Comparison of ENCODE assay signal across 12 cellular contexts in genomic region chr4:119279541-119279940, GRCh38. TPM values are rescaled to one million over a fixed set of nuclear protein-coding genes. Genes with fewer than 3 reads are reported as not detected.
DNase-seq lines count a peak whose midpoint lies in the region; ATAC-seq, FAIRE-seq and TF ChIP-seq lines count a peak whose summit lies in the region.
"Not testable (repeated sequence)": the region's sequence is repeated elsewhere in the genome, so short reads cannot be mapped to it uniquely, and the experiment has no call there.
"Had no signal": no experiment of that assay in that cellular context is flagged by ENCODE, and none has a peak within 500 bp of the region (broad histone marks: within the 10 kb centered on the region; RNA-seq: fewer than 3 reads in every experiment).

No MANE protein-coding gene starts in this region.

- not testable (repeated sequence) for H2AFZ ChIP-seq in GM23338; H1 (ENCODE audit: low read length); hepatocyte
- peak overlapping the region; percentile 85 for H2AFZ ChIP-seq in neural progenitor cell (replicated peaks)

- H2BK120ac ChIP-seq in H1 (replicated peaks; ENCODE audit: low read depth, low read length): not testable (repeated sequence)

- CTCF ChIA-PET in H1 (lab: Charles Lee; ENCODE audit: partially characterized antibody): interaction anchor here (0.6 to 1.2 kb wide), 4 partner anchors 214 to 1331 kb away, joined by 3 to 4 read pairs (median 3); no protein-coding TSS in a partner anchor

- H3K56ac ChIP-seq in H1 (replicated peaks; ENCODE audit: insufficient read length, low read depth, low read length): not testable (repeated sequence)

- TF ChIP-seq RAD21 in H1 (IDR thresholded peaks at IDR 0.05 in 1 of 2, conservative IDR thresholded peaks at IDR 0.05 in 1 of 2; ENCODE audit: low read depth in 2 of 2, low read length in 2 of 2): not testable (repeated sequence)

- H3K18ac ChIP-seq in H1 (ENCODE audit: extremely low read depth, low read length): peak overlapping the region; percentile 60

- FAIRE-seq in H1 (lab: Jason Lieb, UNC): not testable (repeated sequence)

- H3K9me3 ChIP-seq in HUES64 (ENCODE audit: insufficient read depth, low read depth, low read length); H1 (ENCODE audit: insufficient read depth in 2 of 2, low read depth in 1 of 2, low read length in 1 of 2); hepatocyte (ENCODE audit: low read depth); iPS-18a (ENCODE audit: control insufficient read depth, low read depth, low read length); neural progenitor cell (ENCODE audit: low read depth): not testable (repeated sequence)

- not testable (repeated sequence) for H3K9me2 ChIP-seq in GM23338 (ENCODE audit: insufficient read depth); hepatocyte (replicated peaks; ENCODE audit: insufficient read depth)

- H3K36me3 Mint-ChIP-seq in GM23338 (ENCODE audit: low read depth) (peaks cover 15% of the 10 kb centered on the region), type B pancreatic cell (peaks cover 12% of the 10 kb centered on the region)
- H3K36me3 Mint-ChIP-seq in neural progenitor cell: not testable (repeated sequence)

- not testable (repeated sequence) for H3K27me3 Mint-ChIP-seq in GM23338 (ENCODE audit: insufficient read depth, low read depth, poor library complexity); neural progenitor cell (ENCODE audit: insufficient read depth, low read depth); type B pancreatic cell

- H3K79me2 ChIP-seq in GM23338 (replicated peaks; ENCODE audit: insufficient read depth) (peaks cover 15% of the 10 kb centered on the region), hepatocyte (peaks cover 12% of the 10 kb centered on the region)
- H3K79me2 ChIP-seq in H1 (ENCODE audit: control insufficient read depth in 1 of 2, insufficient read depth in 2 of 2, low read length in 2 of 2); neural progenitor cell (ENCODE audit: low read depth): not testable (repeated sequence)

- H3K23ac ChIP-seq in H1 (ENCODE audit: insufficient read length): not testable (repeated sequence)

- not testable (repeated sequence) for H2BK12ac ChIP-seq in H1 (ENCODE audit: low read depth, low read length)

- TF ChIP-seq CTCF in GM23338 (conservative IDR thresholded peaks at IDR 0.05; ENCODE audit: low read depth in 2 of 2); H1 (IDR thresholded peaks at IDR 0.05; ENCODE audit: control extremely low read depth in 1 of 3, insufficient read depth in 1 of 3, low read depth in 1 of 3, low read length in 3 of 3); hepatocyte (IDR thresholded peaks at IDR 0.05; ENCODE audit: poor library complexity); neural progenitor cell (IDR thresholded peaks at IDR 0.05); type B pancreatic cell (conservative IDR thresholded peaks at IDR 0.05): not testable (repeated sequence)

- not testable (repeated sequence) for H3K14ac ChIP-seq in H1 (ENCODE audit: insufficient read length)

- not testable (repeated sequence) for H2BK20ac ChIP-seq in H1 (ENCODE audit: low read length)

- H3K23me2 ChIP-seq in H1 (ENCODE audit: low read depth, low read length): not testable (repeated sequence)

- POLR2A ChIA-PET in H1 (lab: Charles Lee; ENCODE audit: partially characterized antibody): interaction anchor here (0.7 to 1.5 kb wide), 3 partner anchors 20 to 239 kb away, joined by 3 to 8 read pairs (median 5); partner anchors contain the start of gene USP53

- H4K5ac ChIP-seq in H1 (ENCODE audit: insufficient read length, low read depth, low read length): not testable (repeated sequence)

- H2AK5ac ChIP-seq in H1 (ENCODE audit: low read depth, low read length): not testable (repeated sequence)

- TF ChIP-seq POLR2A in H1 (IDR thresholded peaks at IDR 0.05; ENCODE audit: control extremely low read depth in 1 of 2, low read depth in 2 of 2, low read length in 2 of 2): not testable (repeated sequence)

- H3K27ac Mint-ChIP-seq in GM23338 (peak overlapping the region; percentile 98), type B pancreatic cell (peak overlapping the region; percentile 57)
- H3K27ac Mint-ChIP-seq in neural progenitor cell: not testable (repeated sequence)

- peak overlapping the region; percentile 49 for H3K4me3 Mint-ChIP-seq in GM23338
- H3K4me3 Mint-ChIP-seq in neural progenitor cell: not testable (repeated sequence)
- H3K4me3 Mint-ChIP-seq in type B pancreatic cell: peak overlapping the region; percentile 78

- not testable (repeated sequence) for ATAC-seq in GM23338

- not testable (repeated sequence) for H3K9me3 Mint-ChIP-seq in GM23338, neural progenitor cell, type B pancreatic cell

- H3K36me3 ChIP-seq in GM23338 (ENCODE audit: insufficient read depth); HUES64 (ENCODE audit: insufficient read depth, low read length); H1 (ENCODE audit: control insufficient read depth in 2 of 4, insufficient read depth in 4 of 4, low read length in 3 of 4); hepatocyte (replicated peaks; ENCODE audit: insufficient read depth, low read depth); iPS-18a (ENCODE audit: control insufficient read depth, low read depth, low read length); neural progenitor cell: not testable (repeated sequence)

- H3F3A ChIP-seq in GM23338 (replicated peaks; ENCODE audit: low read depth); neural progenitor cell (ENCODE audit: low read depth): not testable (repeated sequence)

- H4K8ac ChIP-seq in H1 (ENCODE audit: extremely low read depth, insufficient read depth, low read length): not testable (repeated sequence)

- H4K20me1 ChIP-seq in GM23338 (replicated peaks; ENCODE audit: insufficient read depth); H1 (replicated peaks in 1 of 2; ENCODE audit: control insufficient read depth in 1 of 2, insufficient read depth in 2 of 2, low read length in 2 of 2); hepatocyte (ENCODE audit: insufficient read depth, poor library complexity, severe bottlenecking); neural progenitor cell (ENCODE audit: low read depth): not testable (repeated sequence)

- peak overlapping the region; percentile 57 for H3K4me3 ChIP-seq in GM23338
- peak overlapping the region; percentile 50 for H3K4me3 ChIP-seq in HUES64 (ENCODE audit: low read length)
- peak overlapping the region in 2 of 4 experiments; percentile 32 to 39; a peak in 2 of 8 replicates for H3K4me3 ChIP-seq in H1 (ENCODE audit: extremely low read depth in 1 of 4, insufficient read depth in 2 of 4, low read depth in 3 of 4, low read length in 4 of 4)
- H3K4me3 ChIP-seq in hepatocyte; iPS-18a (ENCODE audit: low read length): not testable (repeated sequence)
- H3K4me3 ChIP-seq in neural progenitor cell: peak overlapping the region; percentile 36

- H3K27me3 ChIP-seq in GM23338 (ENCODE audit: insufficient read depth); HUES64 (ENCODE audit: insufficient read depth, low read length); H1 (replicated peaks in 1 of 4; ENCODE audit: control insufficient read depth in 3 of 4, extremely low read depth in 1 of 4, insufficient read depth in 3 of 4, low read length in 3 of 4); hepatocyte; iPS-18a (ENCODE audit: control insufficient read depth, insufficient read depth, low read length); neural progenitor cell: not testable (repeated sequence)

- WGBS in HUES64: 37% methylated on average over 16 of the region's 19 CpGs
- 41% methylated on average over 9 of the region's 19 CpGs; no CpG with 5 or more reads in 1 of the 2 experiments for WGBS in H1 (ENCODE audit: extremely low coverage in 1 of 2, insufficient coverage in 1 of 2, insufficient read length in 1 of 2, insufficient replicate concordance in 2 of 2, low coverage in 1 of 2, low lambda C conversion rate in 2 of 2, missing lambda C conversion rate in 1 of 2), 2 experiments
- WGBS in hepatocyte (ENCODE audit: low lambda C conversion rate, missing lambda C conversion rate): 64% methylated on average over 11 of the region's 19 CpGs

- TF ChIP-seq EP300 in H1 (IDR thresholded peaks at IDR 0.05; ENCODE audit: borderline replicate concordance in 1 of 2, low read depth in 2 of 2, low read length in 2 of 2): not testable (repeated sequence)

- not testable (repeated sequence) for H2BK15ac ChIP-seq in H1 (ENCODE audit: low read length)

- peak overlapping the region; percentile 65 for H3K4me2 ChIP-seq in GM23338
- H3K4me2 ChIP-seq in H1 (ENCODE audit: insufficient read depth in 1 of 2, low read depth in 2 of 2, low read length in 2 of 2): peak overlapping the region; percentile 33 to 38
- not testable (repeated sequence) for H3K4me2 ChIP-seq in hepatocyte
- H3K4me2 ChIP-seq in neural progenitor cell: peak overlapping the region; percentile 66

- not testable (repeated sequence) for H3K4me1 ChIP-seq in GM23338 (ENCODE audit: insufficient read depth); HUES64 (ENCODE audit: insufficient read depth, low read length); H1 (replicated peaks in 1 of 4; ENCODE audit: control insufficient read depth in 3 of 4, insufficient read depth in 4 of 4, low read length in 3 of 4); hepatocyte (ENCODE audit: insufficient read depth); iPS-18a (ENCODE audit: control insufficient read depth, low read depth, low read length); neural progenitor cell

- not testable (repeated sequence) for DNase-seq in GM23338 (ENCODE audit: low spot score); hepatocyte (ENCODE audit: low spot score); neural progenitor cell (ENCODE audit: low spot score); type B pancreatic cell (ENCODE audit: extremely low spot score, unreplicated experiment)
- DNase-seq in H1 (ENCODE audit: low read depth in 1 of 2, low spot score in 2 of 2): peak in 1 of 2 experiments; percentile 62

- peak overlapping the region; percentile 81; the same call in 1 of the 2 replicates for H3K27ac ChIP-seq in GM23338 (ENCODE audit: low read depth)
- H3K27ac ChIP-seq in HUES64 (ENCODE audit: low read depth, low read length); neural progenitor cell: not testable (repeated sequence)
- H3K27ac ChIP-seq in H1 (ENCODE audit: low read depth, low read length): peak overlapping the region; percentile 58; the same call in 1 of the 2 replicates
- peak overlapping the region; percentile 27 for H3K27ac ChIP-seq in hepatocyte
- H3K27ac ChIP-seq in iPS-18a (ENCODE audit: low read length): peak overlapping the region; percentile 10

- H3K4me1 Mint-ChIP-seq in GM23338: peaks cover 11% of the 10 kb centered on the region
- H3K4me1 Mint-ChIP-seq in neural progenitor cell; type B pancreatic cell (ENCODE audit: unreplicated experiment): not testable (repeated sequence)

- H3K79me1 ChIP-seq in H1 (ENCODE audit: low read depth, low read length): not testable (repeated sequence)

- H4K91ac ChIP-seq in H1 (replicated peaks; ENCODE audit: insufficient read length, low read length): not testable (repeated sequence)

- peak overlapping the region; percentile 81 for H2BK5ac ChIP-seq in H1 (ENCODE audit: low read depth, low read length)

- H3K4ac ChIP-seq in H1 (replicated peaks; ENCODE audit: insufficient read length, low read depth, low read length): not testable (repeated sequence)

- H3K9ac ChIP-seq in HUES64 (ENCODE audit: low read depth, low read length): peak overlapping the region; percentile 83
- H3K9ac ChIP-seq in H1 (replicated peaks in 1 of 4; ENCODE audit: extremely low read depth in 1 of 4, low read depth in 3 of 4, low read length in 3 of 4): peak overlapping the region in 2 of 4 experiments; percentile 30 to 69; a peak in 3 of 7 replicates
- not testable (repeated sequence) for H3K9ac ChIP-seq in iPS-18a (ENCODE audit: low read length); neural progenitor cell

RNA-seq across cellular contexts. Expression of gene FABP2, which starts 42.4 kb away (rescaled TPM):
- total RNA-seq in GM23338 (2014; rRNA removed; shearing (Covaris generic)): not detected in 2 replicates
- polyA plus RNA-seq in GM23338 (2016; fragmentation: Nextera tagmentation; extraction: Ambion mirVana) (not detected in 2 replicates), H1 (2011; rRNA removed) (not detected in 2 replicates), hepatocyte (3.7 and 7.0 TPM in 2 replicates)
- not detected for polyA plus RNA-seq in HUES64 (2013, experiment 1 of 2)
- not detected for polyA plus RNA-seq in HUES64 (2013, experiment 2 of 2)
- not detected in 2 replicates for total RNA-seq in H1 (2021; fragmentation: NEBNext Ultra II Directional; extraction: Animal tissue kit (Norgen Biotek cat#: 25700))
- polyA plus RNA-seq in H1 (2011; cell fraction: cytosol; rRNA removed): not detected
- polyA plus RNA-seq in H1 (2011; cell fraction: nucleus; rRNA removed): not detected
- polyA plus RNA-seq in H1 (2012, experiment 1 of 2): not detected in 4 replicates
- polyA plus RNA-seq in H1 (2012, experiment 2 of 2): not detected
- polyA plus RNA-seq in H1 (2013, experiment 1 of 2): not detected
- not detected for polyA plus RNA-seq in H1 (2013, experiment 2 of 2)
- not detected in 2 replicates for polyA minus RNA-seq in H1 (2011; rRNA and poly(A)+ RNA removed)
- not detected for polyA minus RNA-seq in H1 (2011; cell fraction: cytosol; rRNA and poly(A)+ RNA removed)
- polyA minus RNA-seq in H1 (2011; cell fraction: nucleus; rRNA and poly(A)+ RNA removed): not detected
- total RNA-seq in hepatocyte (6.3 and 10.7 TPM in 2 replicates), neural progenitor cell (ENCODE audit: low replicate concordance) (not detected in 2 replicates), type B pancreatic cell (ENCODE audit: low replicate concordance) (4.1 and 12.4 TPM in 2 replicates)
- total RNA-seq: A172; CD4-positive, CD25-positive, alpha-beta regulatory T cell; G401; GM12878; HT-29 had no signal
- polyA plus RNA-seq: CD4-positive, CD25-positive, alpha-beta regulatory T cell; GM12878 had no signal
